1 cellular context compared by ENCODE assay signal in genomic region chr1:41530411-41530810, GRCh38.
TF ChIP-seq lines count a peak whose summit lies in the region.

No MANE protein-coding gene starts in this region.

TF ChIP-seq in K562, 482 proteins besides CTCF, POLR2A, EP300 and RAD21:
- TF ChIP-seq UBTF (IDR thresholded peaks at IDR 0.05; ENCODE audit: borderline replicate concordance in 1 of 2, low read depth in 2 of 2, low read length in 2 of 2) (no peak), ZBTB26 (CRISPR knock-in tag; IDR thresholded peaks at IDR 0.05) (no peak), ZBTB40 (IDR thresholded peaks at IDR 0.05) (no peak), ZBTB40 (CRISPR knock-in tag; IDR thresholded peaks at IDR 0.05) (no peak), ZFP36 (IDR thresholded peaks at IDR 0.05; ENCODE audit: low read depth, low read length, partially characterized antibody) (no peak), MGA (IDR thresholded peaks at IDR 0.05) (0 out of 2 replicates have a peak, but pooled peaks have one; percentile 21)
- TF ChIP-seq, protein P1, sequence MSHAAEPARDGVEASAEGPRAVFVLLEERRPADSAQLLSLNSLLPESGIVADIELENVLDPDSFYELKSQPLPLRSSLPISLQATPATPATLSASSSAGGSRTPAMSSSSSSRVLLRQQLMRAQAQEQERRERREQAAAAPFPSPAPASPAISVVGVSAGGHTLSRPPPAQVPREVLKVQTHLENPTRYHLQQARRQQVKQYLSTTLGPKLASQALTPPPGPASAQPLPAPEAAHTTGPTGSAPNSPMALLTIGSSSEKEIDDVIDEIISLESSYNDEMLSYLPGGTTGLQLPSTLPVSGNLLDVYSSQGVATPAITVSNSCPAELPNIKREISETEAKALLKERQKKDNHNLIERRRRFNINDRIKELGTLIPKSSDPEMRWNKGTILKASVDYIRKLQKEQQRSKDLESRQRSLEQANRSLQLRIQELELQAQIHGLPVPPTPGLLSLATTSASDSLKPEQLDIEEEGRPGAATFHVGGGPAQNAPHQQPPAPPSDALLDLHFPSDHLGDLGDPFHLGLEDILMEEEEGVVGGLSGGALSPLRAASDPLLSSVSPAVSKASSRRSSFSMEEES (CRISPR knock-in tag; IDR thresholded peaks at IDR 0.05) = no peak
- TF ChIP-seq, protein P2, sequence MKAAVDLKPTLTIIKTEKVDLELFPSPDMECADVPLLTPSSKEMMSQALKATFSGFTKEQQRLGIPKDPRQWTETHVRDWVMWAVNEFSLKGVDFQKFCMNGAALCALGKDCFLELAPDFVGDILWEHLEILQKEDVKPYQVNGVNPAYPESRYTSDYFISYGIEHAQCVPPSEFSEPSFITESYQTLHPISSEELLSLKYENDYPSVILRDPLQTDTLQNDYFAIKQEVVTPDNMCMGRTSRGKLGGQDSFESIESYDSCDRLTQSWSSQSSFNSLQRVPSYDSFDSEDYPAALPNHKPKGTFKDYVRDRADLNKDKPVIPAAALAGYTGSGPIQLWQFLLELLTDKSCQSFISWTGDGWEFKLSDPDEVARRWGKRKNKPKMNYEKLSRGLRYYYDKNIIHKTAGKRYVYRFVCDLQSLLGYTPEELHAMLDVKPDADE (conservative IDR thresholded peaks at IDR 0.05; ENCODE audit: control insufficient read depth, low read depth, low read length) = no peak
